ENCODE assay signal across 11 cellular contexts in the genomic region with DNA sequence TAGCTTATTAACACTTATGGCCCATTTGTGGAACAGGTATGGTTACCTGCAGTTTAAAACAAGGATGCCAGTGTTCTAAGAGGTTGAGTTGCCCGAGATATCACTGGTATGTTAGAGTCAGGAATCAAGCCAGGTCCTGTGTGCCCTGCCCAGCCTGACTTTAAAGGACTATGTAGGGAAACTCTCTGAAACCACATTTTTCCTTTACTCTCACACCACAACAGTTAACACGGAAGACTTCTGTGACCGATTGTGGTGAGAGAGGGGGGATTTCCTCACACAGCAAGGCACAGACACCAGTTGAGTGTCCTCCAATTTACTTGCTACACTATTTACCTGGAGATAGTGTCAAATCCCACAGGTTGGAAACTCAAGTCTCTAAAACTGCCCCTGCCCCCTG. TPM values are rescaled to one million over a fixed set of nuclear protein-coding genes. Genes with fewer than 3 reads are reported as not detected.
DNase-seq lines count a peak whose midpoint lies in the region; ATAC-seq lines count a peak whose summit lies in the region.
"Had no signal": no experiment of that assay in that cellular context is flagged by ENCODE, and none has a peak within 500 bp of the region (broad histone marks: within the 10 kb centered on the region; RNA-seq: fewer than 3 reads in every experiment).

No MANE protein-coding gene starts in this region.

- peaks cover 0 to 6% of the 10 kb centered on the region in 2 donors for H3K9me3 ChIP-seq in duodenal mucosa (ENCODE audit: control insufficient read depth in 1 of 2, low read length in 2 of 2)
- H3K9me3 ChIP-seq: HAP-1 had no signal

- H3K27ac ChIP-seq in duodenal mucosa (ENCODE audit: low read depth, low read length) (peak overlapping the region; percentile 30), urinary bladder (ENCODE audit: low read depth) (peak overlapping the region; percentile 28)

- H3K4me1 ChIP-seq in duodenal mucosa (ENCODE audit: control insufficient read depth in 1 of 2, insufficient read depth in 2 of 2, low read length in 2 of 2) (peaks cover 21 to 36% of the 10 kb centered on the region in 2 donors), urinary bladder (ENCODE audit: insufficient read depth) (no peaks in the 10 kb centered on the region)
- H3K4me1 ChIP-seq: HAP-1 had no signal

- WGBS in urinary bladder: 73% methylated on average over 3 of the region's 3 CpGs

- H3K4me3 ChIP-seq in duodenal mucosa (ENCODE audit: low read depth in 1 of 2, low read length in 2 of 2): no peak overlapping the region
- no peak overlapping the region for H3K4me3 ChIP-seq in urinary bladder (ENCODE audit: low read depth, low read length)
- H3K4me3 ChIP-seq: HAP-1 had no signal

- peak; percentile 26 for ATAC-seq in HG03565 (IDR thresholded peaks at IDR 0.05; ENCODE audit: unreplicated experiment)

- peak; percentile 33 for DNase-seq in stimulated activated CD4-positive, alpha-beta T cell treated with anti-CD3 and anti-CD28 coated beads, Interleukin-15, amount 100 ng/mL, for 24 hours
- no peak for DNase-seq in stimulated activated CD4-positive, alpha-beta T cell treated with anti-CD3 and anti-CD28 coated beads, Interleukin-12 subunit alpha, Interleukin-12 subunit beta, amount 100 ng/mL, for 4 hours
- DNase-seq in amniotic stem cell (lab: John Stamatoyannopoulos, UW): no peak
- no peak for DNase-seq in COR-L47 (lab: John Stamatoyannopoulos, UW)
- no peak for DNase-seq in dermis blood vessel endothelial cell
- DNase-seq: cerebellar nuclear complex, mesenchymal stem cell had no signal

- H3K27me3 ChIP-seq in duodenal mucosa (ENCODE audit: control insufficient read depth in 1 of 2, insufficient read depth in 2 of 2, low read length in 2 of 2): no peaks in the 10 kb centered on the region

- peak overlapping the region in 1 of 2 donors; percentile 12 for H3K9ac ChIP-seq in duodenal mucosa (ENCODE audit: low read depth in 1 of 2, low read length in 2 of 2)

- H3K36me3 ChIP-seq in duodenal mucosa (ENCODE audit: control insufficient read depth in 1 of 2, insufficient read depth in 2 of 2, low read length in 2 of 2) (no peaks in the 10 kb centered on the region), urinary bladder (ENCODE audit: insufficient read depth) (no peaks in the 10 kb centered on the region)
- H3K36me3 ChIP-seq: HAP-1 had no signal

RNA-seq across cellular contexts. Expression of gene UCK2, which starts 47.8 kb away (rescaled TPM):
- total RNA-seq in urinary bladder (19.8 TPM), dermis blood vessel endothelial cell (84.7 and 86.3 TPM in 2 replicates)
- polyA plus RNA-seq in urinary bladder: 17.7 TPM
